Comparison of ENCODE assay signal across 1 cellular context in genomic region chr16:11564046-11564926, GRCh38.
A peak's percentile ranks its signal among the peaks of the same experiment; 100 is the strongest.
TF ChIP-seq lines count a peak whose summit lies in the region.

No MANE protein-coding gene starts in this region.

TF ChIP-seq in HepG2, 621 proteins besides CTCF, POLR2A, EP300 and RAD21 (continued from another document and continues in another):
- TF ChIP-seq ZBTB10 (CRISPR knock-in tag; IDR thresholded peaks at IDR 0.05; ENCODE audit: borderline replicate concordance), result no peak
- no peak for TF ChIP-seq ATF2 (CRISPR knock-in tag; IDR thresholded peaks at IDR 0.05)
- TF ChIP-seq STAT6 (CRISPR knock-in tag; IDR thresholded peaks at IDR 0.05; ENCODE audit: borderline replicate concordance), result no peak
- no peak for TF ChIP-seq SRSF1 (optimal IDR thresholded peaks at IDR 0.05; ENCODE audit: low read depth, low read length)
- TF ChIP-seq ZBTB38 (CRISPR knock-in tag; IDR thresholded peaks at IDR 0.05), result peak; percentile 91; the same call in 1 of the 2 replicates
- TF ChIP-seq ZBTB33 (CRISPR knock-in tag; IDR thresholded peaks at IDR 0.05), result peak; percentile 80; the same call in 1 of the 2 replicates
- TF ChIP-seq PREB (CRISPR knock-in tag; IDR thresholded peaks at IDR 0.05), result no peak
- no peak for TF ChIP-seq ZNF619 (CRISPR knock-in tag; IDR thresholded peaks at IDR 0.05)
- 0 out of 2 replicates have a peak, but pooled peaks have one; percentile 38 for TF ChIP-seq ZNF800 (CRISPR knock-in tag; IDR thresholded peaks at IDR 0.05)
- 0 out of 2 replicates have a peak, but pooled peaks have one; percentile 16 for TF ChIP-seq HOXA3 (CRISPR knock-in tag; IDR thresholded peaks at IDR 0.05)
- TF ChIP-seq ZMYM3 (CRISPR knock-in tag; IDR thresholded peaks at IDR 0.05), result peak; percentile 51; the same call in 1 of the 2 replicates
- TF ChIP-seq ZNF432 (CRISPR knock-in tag; IDR thresholded peaks at IDR 0.05; ENCODE audit: borderline replicate concordance), result no peak
- peak; percentile 68; the same call in 1 of the 2 replicates for TF ChIP-seq ZNF770 (CRISPR knock-in tag; IDR thresholded peaks at IDR 0.05)
- no peak for TF ChIP-seq KMT2B (CRISPR knock-in tag; IDR thresholded peaks at IDR 0.05)
- no peak for TF ChIP-seq DBP (CRISPR knock-in tag; IDR thresholded peaks at IDR 0.05; ENCODE audit: not compliant biosample characterization)
- no peak for TF ChIP-seq ZNF407 (CRISPR knock-in tag; IDR thresholded peaks at IDR 0.05; ENCODE audit: not compliant biosample characterization)
- no peak for TF ChIP-seq DMAP1 (CRISPR knock-in tag; IDR thresholded peaks at IDR 0.05)
- no peak for TF ChIP-seq ZNF674 (CRISPR knock-in tag; IDR thresholded peaks at IDR 0.05; ENCODE audit: low read depth)
